In genomic region chr5:35920890-35921289, GRCh38 we compare ENCODE assay signal across 21 cellular contexts. TPM values are rescaled to one million over a fixed set of nuclear protein-coding genes. Genes with fewer than 3 reads are reported as not detected.
DNase-seq lines count a peak whose midpoint lies in the region; ATAC-seq and TF ChIP-seq lines count a peak whose summit lies in the region.
"Had no signal": no experiment of that assay in that cellular context is flagged by ENCODE, and none has a peak within 500 bp of the region (broad histone marks: within the 10 kb centered on the region; RNA-seq: fewer than 3 reads in every experiment).

No MANE protein-coding gene starts in this region.

- peaks cover 35% of the 10 kb centered on the region for H3K27me3 ChIP-seq in cardiac muscle cell
- no peaks in the 10 kb centered on the region for H3K27me3 ChIP-seq in right atrium auricular region
- H3K27me3 ChIP-seq in RWPE2 (ENCODE audit: insufficient read depth, poor library complexity, severe bottlenecking): no peaks in the 10 kb centered on the region
- H3K27me3 ChIP-seq in thyroid gland: no peaks in the 10 kb centered on the region
- H3K27me3 ChIP-seq: MG63, upper lobe of right lung had no signal

- H3K27ac ChIP-seq in cardiac muscle cell (no peak overlapping the region), right atrium auricular region (no peak overlapping the region), RWPE2 (ENCODE audit: poor library complexity, severe bottlenecking) (peak overlapping the region; percentile 82), thyroid gland (no peak overlapping the region)
- H3K27ac ChIP-seq: gastroesophageal sphincter, HL-60, psoas muscle, upper lobe of right lung had no signal

- peaks cover 52% of the 10 kb centered on the region for H3K27me3 Mint-ChIP-seq in type B pancreatic cell
- H3K27me3 Mint-ChIP-seq: activated CD4-positive, alpha-beta T cell treated with anti-CD3 and anti-CD28 coated beads, Interleukin-2, amount 10 ng/mL, durations not matched to agents 7 days and 5 days had no signal

- no peak for TF ChIP-seq POLR2A in thyroid gland (IDR thresholded peaks at IDR 0.05)

- 69 to 83% methylated on average over 11 of the region's 11 CpGs for WGBS in thyroid gland, 2 donors

- no peaks in the 10 kb centered on the region for H3K36me3 Mint-ChIP-seq in type B pancreatic cell

- ATAC-seq in RWPE2 (ENCODE audit: low read depth) (no peak), GM18520 (IDR thresholded peaks at IDR 0.05; ENCODE audit: unreplicated experiment) (no peak)
- ATAC-seq: activated T-cell treated with anti-CD3 and anti-CD28 coated beads, Interleukin-2, amount 50 U/mL, for 72 hours; gastroesophageal sphincter; mucosa of descending colon; psoas muscle; upper lobe of right lung had no signal

- H3K4me3 ChIP-seq in cardiac muscle cell (no peak overlapping the region), right atrium auricular region (no peak overlapping the region), RWPE2 (ENCODE audit: severe bottlenecking) (no peak overlapping the region), thyroid gland (replicated peaks in 1 of 3) (no peak overlapping the region)
- H3K4me3 ChIP-seq: gastroesophageal sphincter, MG63, mucosa of descending colon, psoas muscle, upper lobe of right lung had no signal

- peaks cover 4% of the 10 kb centered on the region for H3K4me1 Mint-ChIP-seq in type B pancreatic cell (ENCODE audit: unreplicated experiment)

- H3K36me3 ChIP-seq in cardiac muscle cell: no peaks in the 10 kb centered on the region
- no peaks in the 10 kb centered on the region for H3K36me3 ChIP-seq in right atrium auricular region
- H3K36me3 ChIP-seq in RWPE2 (ENCODE audit: low read depth): no peaks in the 10 kb centered on the region
- H3K36me3 ChIP-seq in thyroid gland: no peaks in the 10 kb centered on the region
- H3K36me3 ChIP-seq: gastroesophageal sphincter, upper lobe of right lung had no signal

- H3K4me1 ChIP-seq in cardiac muscle cell (ENCODE audit: low read depth) (no peaks in the 10 kb centered on the region), right atrium auricular region (no peaks in the 10 kb centered on the region), RWPE2 (ENCODE audit: insufficient read depth, poor library complexity, severe bottlenecking) (peaks cover 24% of the 10 kb centered on the region), thyroid gland (no peaks in the 10 kb centered on the region)
- H3K4me1 ChIP-seq: psoas muscle had no signal

- DNase-seq in cardiac muscle cell (ENCODE audit: low read depth in 1 of 2, low spot score in 1 of 2) (peak; percentile 9 to 30), right atrium auricular region (ENCODE audit: low spot score) (no peak), RWPE2 (ENCODE audit: low spot score) (no peak), hepatic stellate cell (ENCODE audit: low spot score) (peak; percentile 32), type B pancreatic cell (ENCODE audit: extremely low spot score, unreplicated experiment) (no peak), thyroid gland (no peak), cerebellar cortex (ENCODE audit: low spot score) (no peak)
- DNase-seq: activated CD4-positive, alpha-beta T cell treated with anti-CD3 and anti-CD28 coated beads, Interleukin-2, amount 10 ng/mL, durations not matched to agents 7 days and 5 days; activated T-cell treated with anti-CD3 and anti-CD28 coated beads, Interleukin-2, amount 50 U/mL, for 72 hours; aorta; MG63; mucosa of descending colon; psoas muscle; RPMI8226; stimulated activated CD4-positive, alpha-beta T cell treated with anti-CD3 and anti-CD28 coated beads, Interleukin-2, amount 100 ng/mL, for 24 hours; upper lobe of right lung had no signal

- H3K4me3 Mint-ChIP-seq in type B pancreatic cell: no peak overlapping the region
- H3K4me3 Mint-ChIP-seq: activated CD4-positive, alpha-beta T cell treated with anti-CD3 and anti-CD28 coated beads, Interleukin-2, amount 10 ng/mL, durations not matched to agents 7 days and 5 days; activated T-cell treated with anti-CD3 and anti-CD28 coated beads, Interleukin-2, amount 50 U/mL, for 72 hours; T-helper 2 cell treated with Interferon-gamma antibody and Interleukin-4, amounts not matched to agents 5 μg/mL and 100 μg/mL, for 36 hours had no signal

- H3K27ac Mint-ChIP-seq in type B pancreatic cell: no peak overlapping the region
- H3K27ac Mint-ChIP-seq: activated CD4-positive, alpha-beta T cell treated with anti-CD3 and anti-CD28 coated beads, Interleukin-2, amount 10 ng/mL, durations not matched to agents 7 days and 5 days; T-helper 2 cell treated with Interferon-gamma antibody and Interleukin-4, amounts not matched to agents 5 μg/mL and 100 μg/mL, for 36 hours had no signal

- TF ChIP-seq CTCF in cardiac muscle cell (IDR thresholded peaks at IDR 0.05; ENCODE audit: low read depth, low read length): peak; percentile 36
- TF ChIP-seq CTCF in right atrium auricular region (IDR thresholded peaks at IDR 0.05): no peak
- TF ChIP-seq CTCF in RWPE2 (IDR thresholded peaks at IDR 0.05; ENCODE audit: poor library complexity, severe bottlenecking): no peak
- peak; percentile 58 for TF ChIP-seq CTCF in type B pancreatic cell (conservative IDR thresholded peaks at IDR 0.05)
- no peak for TF ChIP-seq CTCF in thyroid gland (IDR thresholded peaks at IDR 0.05)

- intact Hi-C loops in thyroid gland (cut with DNase I): loop anchor here (10.0 kb wide), 1 partner anchor 306 kb away; the partner anchor contains the start of gene SPEF2

- H3K9me3 ChIP-seq in cardiac muscle cell (ENCODE audit: low read depth): no peaks in the 10 kb centered on the region
- H3K9me3 ChIP-seq in right atrium auricular region: no peaks in the 10 kb centered on the region
- H3K9me3 ChIP-seq in RWPE2 (ENCODE audit: severe bottlenecking): no peaks in the 10 kb centered on the region
- H3K9me3 ChIP-seq in thyroid gland: no peaks in the 10 kb centered on the region
- H3K9me3 ChIP-seq: mucosa of descending colon, psoas muscle, upper lobe of right lung had no signal

- H3K9me3 Mint-ChIP-seq in type B pancreatic cell: no peaks in the 10 kb centered on the region

RNA-seq across cellular contexts. Expression of gene CAPSL, which starts 17.5 kb away (rescaled TPM):
- total RNA-seq in cardiac muscle cell (not detected in 2 replicates), right atrium auricular region (not detected), type B pancreatic cell (ENCODE audit: low replicate concordance) (0.45 and 2.3 TPM in 2 replicates), thyroid gland (1 to 10 TPM in 1 of 4 donors, under 1 TPM in 1, not detected in 2; 0.33 to 2.4 TPM)
- polyA plus RNA-seq in cardiac muscle cell: not detected in 2 replicates
- total RNA-seq: activated CD4-positive, alpha-beta T cell treated with anti-CD3 and anti-CD28 coated beads, Interleukin-2, amount 10 ng/mL, durations not matched to agents 7 days and 5 days; aorta; gastroesophageal sphincter; mucosa of descending colon; psoas muscle; upper lobe of right lung had no signal
- polyA plus RNA-seq: aorta, keratinocyte, psoas muscle had no signal

Comparison
In these comparisons a context has a peak if more than half of its experiments do, and no peak if none do; other contexts are left out.
1. DNase-seq: peak in cardiac muscle cell (2 of 2) and hepatic stellate cell (single experiment); none in right atrium auricular region (single experiment), RWPE2 (single experiment), type B pancreatic cell (single experiment), thyroid gland (0 of 2) and cerebellar cortex (single experiment).
2. CTCF ChIP-seq: peak in cardiac muscle cell (single experiment) and type B pancreatic cell (single experiment); none in right atrium auricular region (0 of 2), RWPE2 (single experiment) and thyroid gland (0 of 6).